In genomic region chr1:1985375-1986050, GRCh38 we compare ENCODE assay signal across 24 cellular contexts. TPM values are rescaled to one million over a fixed set of nuclear protein-coding genes. Genes with fewer than 3 reads are reported as not detected.
DNase-seq lines count a peak whose midpoint lies in the region; ATAC-seq and TF ChIP-seq lines count a peak whose summit lies in the region.
"Had no signal": no experiment of that assay in that cellular context is flagged by ENCODE, and none has a peak within 500 bp of the region (broad histone marks: within the 10 kb centered on the region; RNA-seq: fewer than 3 reads in every experiment).

No MANE protein-coding gene starts in this region.

- no peak overlapping the region for H3K14ac ChIP-seq in trophoblast cell (ENCODE audit: low read length)

- peak in 2 of 3 donors; percentile 19 to 32 for DNase-seq in right cardiac atrium
- no peak for DNase-seq in left ventricle myocardium superior
- DNase-seq in RWPE2 (ENCODE audit: low spot score), result no peak
- DNase-seq in trophoblast cell, result peak; percentile 45 to 46
- DNase-seq in ascending aorta (ENCODE audit: low spot score in 2 of 2), result no peak
- DNase-seq in DMS153 treated with DMSO at 0.1 percent for 48 hours (lab: John Stamatoyannopoulos, UW; ENCODE audit: unreplicated experiment), result no peak
- DNase-seq in T-helper 2 cell treated with Interferon-gamma antibody and Interleukin-4, amounts not matched to agents 5 μg/mL and 100 μg/mL, for 36 hours (ENCODE audit: low spot score), result no peak
- DNase-seq: DMS79 treated with DMSO at 0.1 percent for 48 hours, GOT3, Karpas-422, MV-4-11, NCI-H1105 treated with DMSO at 0.1 percent for 48 hours, NCI-H1694, NCI-H2081, NCI-H2171, NCI-H345, NCI-H524, NCI-H82, PC-9 had no signal

- H3K9ac ChIP-seq in trophoblast cell (ENCODE audit: low read length), result no peak overlapping the region

- H3K4me3 Mint-ChIP-seq in T-helper 2 cell treated with Interferon-gamma antibody and Interleukin-4, amounts not matched to agents 5 μg/mL and 100 μg/mL, for 36 hours, result no peak overlapping the region
- H3K4me3 Mint-ChIP-seq: IgD-negative memory B cell had no signal

- no peaks in the 10 kb centered on the region for H3K9me3 Mint-ChIP-seq in T-helper 2 cell treated with Interferon-gamma antibody and Interleukin-4, amounts not matched to agents 5 μg/mL and 100 μg/mL, for 36 hours
- H3K9me3 Mint-ChIP-seq: IgD-negative memory B cell had no signal

- peaks cover 2% of the 10 kb centered on the region for H3K4me1 Mint-ChIP-seq in T-helper 2 cell treated with Interferon-gamma antibody and Interleukin-4, amounts not matched to agents 5 μg/mL and 100 μg/mL, for 36 hours (ENCODE audit: low read depth)

- H3K36me3 Mint-ChIP-seq in T-helper 2 cell treated with Interferon-gamma antibody and Interleukin-4, amounts not matched to agents 5 μg/mL and 100 μg/mL, for 36 hours (ENCODE audit: low read depth), result no peaks in the 10 kb centered on the region
- H3K36me3 Mint-ChIP-seq: IgD-negative memory B cell had no signal

- no peak overlapping the region for H2BK12ac ChIP-seq in trophoblast cell (ENCODE audit: low read length)

- no peak overlapping the region for H4K12ac ChIP-seq in trophoblast cell (ENCODE audit: low read depth, low read length)

- no peak overlapping the region for H4K8ac ChIP-seq in trophoblast cell (ENCODE audit: low read depth, low read length)

- H2BK120ac ChIP-seq in trophoblast cell (ENCODE audit: insufficient read depth, low read length, poor library complexity), result no peak overlapping the region

- 90% methylated on average over 32 of the region's 32 CpGs for WGBS in right cardiac atrium
- no CpG with 5 or more reads among the region's 32 CpGs for WGBS in trophoblast cell (ENCODE audit: extremely low coverage, insufficient coverage, insufficient read length)

- no peak overlapping the region for H2AK5ac ChIP-seq in trophoblast cell (ENCODE audit: low read length)

- H3K27me3 Mint-ChIP-seq in T-helper 2 cell treated with Interferon-gamma antibody and Interleukin-4, amounts not matched to agents 5 μg/mL and 100 μg/mL, for 36 hours (ENCODE audit: low read depth), result peaks cover 6% of the 10 kb centered on the region

- no peak overlapping the region for H3K23ac ChIP-seq in trophoblast cell (ENCODE audit: low read length)

- no peak overlapping the region for H3K27ac Mint-ChIP-seq in T-helper 2 cell treated with Interferon-gamma antibody and Interleukin-4, amounts not matched to agents 5 μg/mL and 100 μg/mL, for 36 hours

- H3K36me3 ChIP-seq in RWPE2 (ENCODE audit: low read depth), result no peaks in the 10 kb centered on the region
- H3K36me3 ChIP-seq in trophoblast cell (ENCODE audit: control insufficient read depth in 1 of 2, insufficient read depth in 2 of 2, low read length in 2 of 2), result no peaks in the 10 kb centered on the region
- H3K36me3 ChIP-seq in ascending aorta, result no peaks in the 10 kb centered on the region
- H3K36me3 ChIP-seq: SJSA1 had no signal

- TF ChIP-seq CTCF in RWPE2 (IDR thresholded peaks at IDR 0.05; ENCODE audit: poor library complexity, severe bottlenecking), result no peak
- no peak for TF ChIP-seq CTCF in ascending aorta (IDR thresholded peaks at IDR 0.05)

- no peaks in the 10 kb centered on the region for H3K79me2 ChIP-seq in trophoblast cell (ENCODE audit: control insufficient read depth, insufficient read depth, low read length, poor library complexity)

- H2AFZ ChIP-seq in trophoblast cell (ENCODE audit: insufficient read depth, low read length, poor library complexity), result no peak overlapping the region
- H2AFZ ChIP-seq: PC-9 had no signal

- H3K4me3 ChIP-seq in right cardiac atrium (ENCODE audit: low read length) (no peak overlapping the region), RWPE2 (ENCODE audit: severe bottlenecking) (no peak overlapping the region), trophoblast cell (ENCODE audit: low read depth, low read length) (no peak overlapping the region), ascending aorta (no peak overlapping the region)
- H3K4me3 ChIP-seq: PC-9, SJSA1 had no signal

- H2BK5ac ChIP-seq in trophoblast cell (ENCODE audit: low read depth, low read length, poor library complexity), result no peak overlapping the region

- H3K27me3 ChIP-seq in right cardiac atrium (ENCODE audit: control insufficient read depth, insufficient read depth), result no peaks in the 10 kb centered on the region
- H3K27me3 ChIP-seq in RWPE2 (ENCODE audit: insufficient read depth, poor library complexity, severe bottlenecking), result no peaks in the 10 kb centered on the region
- H3K27me3 ChIP-seq in trophoblast cell (ENCODE audit: insufficient read depth, low read length), result no peaks in the 10 kb centered on the region
- no peaks in the 10 kb centered on the region for H3K27me3 ChIP-seq in ascending aorta

- intact Hi-C loops in right cardiac atrium (cut with DNase I) (no loop called here), left ventricle myocardium superior (cut with micrococcal nuclease) (no loop called here), ascending aorta (cut with DNase I) (no loop called here)

- H3K9me3 ChIP-seq in right cardiac atrium (ENCODE audit: control insufficient read depth, low read length), result no peaks in the 10 kb centered on the region
- H3K9me3 ChIP-seq in RWPE2 (ENCODE audit: severe bottlenecking), result no peaks in the 10 kb centered on the region
- peaks cover 9% of the 10 kb centered on the region for H3K9me3 ChIP-seq in trophoblast cell (ENCODE audit: insufficient read depth, low read depth, low read length)
- H3K9me3 ChIP-seq in ascending aorta, result no peaks in the 10 kb centered on the region

- H3K4me1 ChIP-seq in right cardiac atrium (ENCODE audit: control insufficient read depth, insufficient read depth, low read length) (no peaks in the 10 kb centered on the region), RWPE2 (ENCODE audit: insufficient read depth, poor library complexity, severe bottlenecking) (no peaks in the 10 kb centered on the region), trophoblast cell (ENCODE audit: control insufficient read depth in 1 of 2, insufficient read depth in 2 of 2, low read length in 2 of 2) (peaks cover 0 to 5% of the 10 kb centered on the region in 2 experiments), ascending aorta (no peaks in the 10 kb centered on the region)
- H3K4me1 ChIP-seq: SJSA1 had no signal

- H4K91ac ChIP-seq in trophoblast cell (ENCODE audit: low read depth, low read length), result no peak overlapping the region

- no peak overlapping the region for H3K4ac ChIP-seq in trophoblast cell (ENCODE audit: low read depth, low read length)

- H3K27ac ChIP-seq in right cardiac atrium (ENCODE audit: low read length) (no peak overlapping the region), RWPE2 (ENCODE audit: poor library complexity, severe bottlenecking) (no peak overlapping the region), trophoblast cell (ENCODE audit: low read depth, low read length) (no peak overlapping the region), ascending aorta (no peak overlapping the region)
- H3K27ac ChIP-seq: C4-2B, PC-9, SJSA1 had no signal

- ATAC-seq in right cardiac atrium (no peak), left ventricle myocardium superior (no peak), RWPE2 (ENCODE audit: low read depth) (peak; percentile 36; the same call in 2 of the 3 replicates), esophagus mucosa (peak; percentile 21)

- no peak overlapping the region for H3K4me2 ChIP-seq in trophoblast cell (ENCODE audit: low read length)
- H3K4me2 ChIP-seq: PC-9 had no signal

- no peaks in the 10 kb centered on the region for H3K79me1 ChIP-seq in trophoblast cell (ENCODE audit: low read length)

- no peak overlapping the region for H3K18ac ChIP-seq in trophoblast cell (ENCODE audit: low read length)

RNA-seq across cellular contexts. Expression of gene CFAP74, which starts 18.1 kb away (rescaled TPM):
- total RNA-seq in right cardiac atrium, result not detected
- polyA plus RNA-seq in right cardiac atrium, result 0.11 TPM
- not detected for total RNA-seq in left ventricle myocardium superior
- not detected for total RNA-seq in esophagus mucosa
- 0.03 and 0.15 TPM in 2 replicates for polyA plus RNA-seq in trophoblast cell (2013)
- total RNA-seq in ascending aorta, result not detected
- total RNA-seq: M059J, SJSA1 had no signal
- polyA plus RNA-seq: IgD-negative memory B cell had no signal

RNA-seq across cellular contexts. Expression of gene GABRD, which starts 33.6 kb away (rescaled TPM):
- total RNA-seq in right cardiac atrium (under 1 TPM in 3 of 4 donors, not detected in 1; 0.26 to 0.85 (median 0.45) TPM), left ventricle myocardium superior (0.20 TPM), esophagus mucosa (0.36 TPM), ascending aorta (not detected)
- polyA plus RNA-seq in right cardiac atrium, result 0.48 TPM
- 0.05 and 0.08 TPM in 2 replicates for polyA plus RNA-seq in trophoblast cell (2013)
- total RNA-seq: M059J, PC-9, SJSA1 had no signal
- polyA plus RNA-seq: IgD-negative memory B cell had no signal

Comparison
In these comparisons a context has a peak if more than half of its experiments do, and no peak if none do; other contexts are left out.
1. DNase-seq: peak in right cardiac atrium (2 of 3) and trophoblast cell (2 of 2); none in left ventricle myocardium superior (single experiment), RWPE2 (single experiment), ascending aorta (0 of 2), DMS153 treated with DMSO at 0.1 percent for 48 hours (single experiment) and T-helper 2 cell treated with Interferon-gamma antibody and Interleukin-4, amounts not matched to agents 5 μg/mL and 100 μg/mL, for 36 hours (single experiment).
2. ATAC-seq: peak in RWPE2 (single experiment) and esophagus mucosa (single experiment); none in right cardiac atrium (0 of 2) and left ventricle myocardium superior (single experiment).